Comparison of ENCODE assay signal across 17 cellular contexts in genomic region chr2:79757526-79757925, GRCh38.
DNase-seq lines count a peak whose midpoint lies in the region; ATAC-seq and TF ChIP-seq lines count a peak whose summit lies in the region.
"Had no signal": no experiment of that assay in that cellular context is flagged by ENCODE, and none has a peak within 500 bp of the region (broad histone marks: within the 10 kb centered on the region; RNA-seq: fewer than 3 reads in every experiment).

No MANE protein-coding gene starts in this region.

- DNase-seq in Peyer's patch (peak in 2 of 3 donors; percentile 72 to 80), left colon (peak; percentile 55 to 68), transverse colon (peak; percentile 63), AML-193 (lab: John Stamatoyannopoulos, UW) (no peak), NCI-H82 (lab: John Stamatoyannopoulos, UW) (no peak), NCI-H524 (lab: John Stamatoyannopoulos, UW) (no peak)
- DNase-seq: CD4-positive, CD25-positive, alpha-beta regulatory T cell; CD8-positive, alpha-beta T cell; DMS 273 treated with DMSO at 0.1 percent for 48 hours; DMS79; EL; GDM1; GOT3; HFFc6 had no signal

- no peaks in the 10 kb centered on the region for H3K4me1 ChIP-seq in Peyer's patch
- H3K4me1 ChIP-seq in transverse colon = peaks cover 0 to 12% (median 5%) of the 10 kb centered on the region in 4 donors
- H3K4me1 ChIP-seq: BLaER1, HAP-1 had no signal

- H3K27ac ChIP-seq in Peyer's patch (no peak overlapping the region), transverse colon (no peak overlapping the region)
- H3K27ac ChIP-seq: BLaER1, C4-2B had no signal

- H3K4me3 ChIP-seq in Peyer's patch (no peak overlapping the region), transverse colon (no peak overlapping the region)
- H3K4me3 ChIP-seq: BLaER1, HAP-1 had no signal

- no peaks in the 10 kb centered on the region for H3K9me3 ChIP-seq in Peyer's patch
- no peaks in the 10 kb centered on the region for H3K9me3 ChIP-seq in transverse colon
- H3K9me3 ChIP-seq: BLaER1, HAP-1 had no signal

- TF ChIP-seq EP300 in transverse colon (IDR thresholded peaks at IDR 0.05; ENCODE audit: low read depth) = no peak

- TF ChIP-seq CTCF in Peyer's patch (IDR thresholded peaks at IDR 0.05) = no peak
- TF ChIP-seq CTCF in transverse colon (IDR thresholded peaks at IDR 0.05) = no peak

- H3K27me3 ChIP-seq in Peyer's patch = no peaks in the 10 kb centered on the region
- H3K27me3 ChIP-seq in transverse colon = no peaks in the 10 kb centered on the region
- H3K27me3 ChIP-seq: BLaER1 had no signal

- 55 to 77% methylated on average over 4 of the region's 4 CpGs for WGBS in transverse colon (ENCODE audit: low coverage in 1 of 2), 2 donors

- in situ Hi-C loops in transverse colon (cut with MboI; ENCODE audit: low pct_ligation_motif_present in 1 of 4, low pct_unique_long_range_greater_than_20kb in 1 of 4, low sequenced_read_pairs in 3 of 4) = no loop called here

- ATAC-seq in left colon = peak; percentile 100
- ATAC-seq: CD8-positive, alpha-beta T cell had no signal

- H3K36me3 ChIP-seq in Peyer's patch = no peaks in the 10 kb centered on the region
- no peaks in the 10 kb centered on the region for H3K36me3 ChIP-seq in transverse colon
- H3K36me3 ChIP-seq: BLaER1, HAP-1 had no signal

- TF ChIP-seq POLR2A in Peyer's patch (IDR thresholded peaks at IDR 0.05) (no peak), transverse colon (IDR thresholded peaks at IDR 0.05) (no peak)

- intact Hi-C loops in left colon (cut with DNase I, micrococcal nuclease) (no loop called here), transverse colon (cut with DNase I; ENCODE audit: low total_unique reads) (no loop called here)

Comparison
In these comparisons a context has a peak if more than half of its experiments do, and no peak if none do; other contexts are left out.
1. DNase-seq: peak in Peyer's patch (2 of 3), left colon (2 of 2) and transverse colon (single experiment); none in AML-193 (0 of 2), NCI-H82 (single experiment) and NCI-H524 (0 of 2).